In genomic region chr1:240189386-240189989, GRCh38 we compare ENCODE assay signal across 9 cellular contexts.
DNase-seq lines count a peak whose midpoint lies in the region; ATAC-seq, FAIRE-seq and TF ChIP-seq lines count a peak whose summit lies in the region.
"Had no signal": no experiment of that assay in that cellular context is flagged by ENCODE, and none has a peak within 500 bp of the region (broad histone marks: within the 10 kb centered on the region; RNA-seq: fewer than 3 reads in every experiment).

No MANE protein-coding gene starts in this region.

- no peak overlapping the region for H3K4ac ChIP-seq in H1 (replicated peaks; ENCODE audit: insufficient read length, low read depth, low read length)

- H3K36me3 ChIP-seq in H1 (ENCODE audit: control insufficient read depth in 2 of 4, insufficient read depth in 4 of 4, low read length in 3 of 4) = no peaks in the 10 kb centered on the region
- no peaks in the 10 kb centered on the region for H3K36me3 ChIP-seq in neural cell (ENCODE audit: insufficient read depth, low read length)

- H4K20me1 ChIP-seq in H1 (replicated peaks in 1 of 2; ENCODE audit: control insufficient read depth in 1 of 2, insufficient read depth in 2 of 2, low read length in 2 of 2) (no peaks in the 10 kb centered on the region), neural cell (ENCODE audit: insufficient read depth) (no peaks in the 10 kb centered on the region)

- no peak overlapping the region for H2BK5ac ChIP-seq in H1 (ENCODE audit: low read depth, low read length)

- no peak overlapping the region for H3K23ac ChIP-seq in H1 (ENCODE audit: insufficient read length)

- TF ChIP-seq CTCF in H1 (IDR thresholded peaks at IDR 0.05; ENCODE audit: control extremely low read depth in 1 of 3, insufficient read depth in 1 of 3, low read depth in 1 of 3, low read length in 3 of 3) (peak in 2 of 3 experiments; percentile 61 to 64; a peak in 2 of 4 replicates), neural cell (IDR thresholded peaks at IDR 0.05; ENCODE audit: poor library complexity, severe bottlenecking) (peak; percentile 77)

- FAIRE-seq in RCC 7860 (lab: Jason Lieb, UNC) (peak; percentile 46), H1 (lab: Jason Lieb, UNC) (peak; percentile 52)

- H3K9ac ChIP-seq in H1 (replicated peaks in 1 of 4; ENCODE audit: extremely low read depth in 1 of 4, low read depth in 3 of 4, low read length in 3 of 4) (no peak overlapping the region), neural cell (ENCODE audit: low read length) (no peak overlapping the region)

- DNase-seq in NCI-H2107 treated with DMSO at 0.1 percent for 48 hours (lab: John Stamatoyannopoulos, UW; ENCODE audit: unreplicated experiment) (peak; percentile 26), NCI-H2107 (lab: John Stamatoyannopoulos, UW) (no peak), HS-5 (ENCODE audit: low read depth) (peak; percentile 30), RCC 7860 (ENCODE audit: low spot score) (peak; percentile 18), H1 (ENCODE audit: low read depth in 1 of 2, low spot score in 2 of 2) (peak; percentile 9 to 57), T1000 (lab: John Stamatoyannopoulos, UW) (no peak)

- no peak overlapping the region for H4K91ac ChIP-seq in H1 (replicated peaks; ENCODE audit: insufficient read length, low read length)

- H3K4me3 ChIP-seq in H1 (ENCODE audit: extremely low read depth in 1 of 4, insufficient read depth in 2 of 4, low read depth in 3 of 4, low read length in 4 of 4) (no peak overlapping the region), neural cell (ENCODE audit: low read length) (no peak overlapping the region)

- ATAC-seq in GM19351 (IDR thresholded peaks at IDR 0.05; ENCODE audit: unreplicated experiment) = peak; percentile 84
- ATAC-seq: activated naive CD4-positive, alpha-beta T cell treated with anti-CD3 and anti-CD28 coated beads, Interleukin-2, amount 50 U/mL, for 72 hours had no signal

- no peak overlapping the region for H4K8ac ChIP-seq in H1 (ENCODE audit: extremely low read depth, insufficient read depth, low read length)

- no peak overlapping the region for H2AK5ac ChIP-seq in H1 (ENCODE audit: low read depth, low read length)

- no peak overlapping the region for H3K14ac ChIP-seq in H1 (ENCODE audit: insufficient read length)

- H3K79me1 ChIP-seq in H1 (ENCODE audit: low read depth, low read length) = no peaks in the 10 kb centered on the region

- H3K4me2 ChIP-seq in H1 (ENCODE audit: insufficient read depth in 1 of 2, low read depth in 2 of 2, low read length in 2 of 2) = no peak overlapping the region
- no peak overlapping the region for H3K4me2 ChIP-seq in neural cell (ENCODE audit: low read length)

- no peaks in the 10 kb centered on the region for H3K23me2 ChIP-seq in H1 (ENCODE audit: low read depth, low read length)

- POLR2A ChIA-PET in H1 (lab: Charles Lee; ENCODE audit: partially characterized antibody) = no interaction called here

- H3K79me2 ChIP-seq in H1 (ENCODE audit: control insufficient read depth in 1 of 2, insufficient read depth in 2 of 2, low read length in 2 of 2) = no peaks in the 10 kb centered on the region
- H3K79me2 ChIP-seq in neural cell (replicated peaks; ENCODE audit: insufficient read depth, low read length) = no peaks in the 10 kb centered on the region

- H3K4me1 ChIP-seq in H1 (replicated peaks in 1 of 4; ENCODE audit: control insufficient read depth in 3 of 4, insufficient read depth in 4 of 4, low read length in 3 of 4) = no peaks in the 10 kb centered on the region

- H2AFZ ChIP-seq in H1 (ENCODE audit: low read length) = no peak overlapping the region
- no peak overlapping the region for H2AFZ ChIP-seq in neural cell (ENCODE audit: low read depth, low read length)

- TF ChIP-seq EP300 in H1 (IDR thresholded peaks at IDR 0.05; ENCODE audit: borderline replicate concordance in 1 of 2, low read depth in 2 of 2, low read length in 2 of 2) (no peak), neural cell (conservative IDR thresholded peaks at IDR 0.05; ENCODE audit: poor library complexity, severe bottlenecking) (no peak)

- no peak overlapping the region for H3K56ac ChIP-seq in H1 (replicated peaks; ENCODE audit: insufficient read length, low read depth, low read length)

- CTCF ChIA-PET in H1 (lab: Charles Lee; ENCODE audit: partially characterized antibody) = interaction anchor here (0.6 to 3.5 kb wide), 52 partner anchors 9 to 1831 kb away, joined by 3 to 16 read pairs (median 4); no protein-coding TSS in a partner anchor

- H3K27ac ChIP-seq in H1 (ENCODE audit: low read depth, low read length) = no peak overlapping the region
- H3K27ac ChIP-seq in neural cell (ENCODE audit: low read length) = no peak overlapping the region

- no peak overlapping the region for H2BK12ac ChIP-seq in H1 (ENCODE audit: low read depth, low read length)

- peak; percentile 66 to 70 for TF ChIP-seq RAD21 in H1 (IDR thresholded peaks at IDR 0.05 in 1 of 2, conservative IDR thresholded peaks at IDR 0.05 in 1 of 2; ENCODE audit: low read depth in 2 of 2, low read length in 2 of 2)
- peak; percentile 70 for TF ChIP-seq RAD21 in neural cell (conservative IDR thresholded peaks at IDR 0.05)

- H4K5ac ChIP-seq in H1 (ENCODE audit: insufficient read length, low read depth, low read length) = no peak overlapping the region

- WGBS in H1 (ENCODE audit: extremely low coverage in 1 of 2, insufficient coverage in 1 of 2, insufficient read length in 1 of 2, insufficient replicate concordance in 2 of 2, low coverage in 1 of 2, low lambda C conversion rate in 2 of 2, missing lambda C conversion rate in 1 of 2), 2 experiments = 51% methylated on average over 6 of the region's 6 CpGs; no CpG with 5 or more reads in 1 of the 2 experiments

- no peak for TF ChIP-seq POLR2A in H1 (IDR thresholded peaks at IDR 0.05; ENCODE audit: control extremely low read depth in 1 of 2, low read depth in 2 of 2, low read length in 2 of 2)

- H3K9me2 ChIP-seq in neural cell (ENCODE audit: insufficient read depth, low read length) = no peaks in the 10 kb centered on the region

- H2BK20ac ChIP-seq in H1 (ENCODE audit: low read length) = no peak overlapping the region

- H3K27me3 ChIP-seq in H1 (replicated peaks in 1 of 4; ENCODE audit: control insufficient read depth in 3 of 4, extremely low read depth in 1 of 4, insufficient read depth in 3 of 4, low read length in 3 of 4) = no peaks in the 10 kb centered on the region
- no peaks in the 10 kb centered on the region for H3K27me3 ChIP-seq in neural cell (ENCODE audit: insufficient read depth, low read depth, low read length)

- H2BK15ac ChIP-seq in H1 (ENCODE audit: low read length) = no peak overlapping the region

- no peaks in the 10 kb centered on the region for H3K9me3 ChIP-seq in H1 (ENCODE audit: insufficient read depth in 2 of 2, low read depth in 1 of 2, low read length in 1 of 2)
- H3K9me3 ChIP-seq in neural cell (ENCODE audit: low read length) = no peaks in the 10 kb centered on the region

- H2BK120ac ChIP-seq in H1 (replicated peaks; ENCODE audit: low read depth, low read length) = no peak overlapping the region

- H3F3A ChIP-seq in neural cell (ENCODE audit: insufficient read depth, low read length, poor library complexity, severe bottlenecking) = no peaks in the 10 kb centered on the region

- no peak overlapping the region for H3K18ac ChIP-seq in H1 (ENCODE audit: extremely low read depth, low read length)

TF ChIP-seq in H1, 55 proteins besides CTCF, POLR2A, EP300 and RAD21:
- TF ChIP-seq BRCA1 (IDR thresholded peaks at IDR 0.05; ENCODE audit: low read depth, low read length) (no peak), TAF1 (IDR thresholded peaks at IDR 0.05; ENCODE audit: low read depth, low read length) (no peak), RNF2 (IDR thresholded peaks at IDR 0.05; ENCODE audit: borderline replicate concordance, low read depth, low read length, missing control alignments, poor library complexity, severe bottlenecking) (no peak), CREB1 (IDR thresholded peaks at IDR 0.05) (no peak), POU5F1 (IDR thresholded peaks at IDR 0.05; ENCODE audit: low read depth, low read length) (no peak), MAFK (IDR thresholded peaks at IDR 0.05; ENCODE audit: low read depth, low read length) (peak; percentile 10; the same call in 1 of the 2 replicates), PHF8 (conservative IDR thresholded peaks at IDR 0.05; ENCODE audit: low read depth, low read length) (no peak)

TF ChIP-seq in neural cell, 6 proteins besides CTCF, POLR2A, EP300 and RAD21:
- TF ChIP-seq REST (IDR thresholded peaks at IDR 0.05; ENCODE audit: borderline replicate concordance) (no peak), SMC3 (conservative IDR thresholded peaks at IDR 0.05; ENCODE audit: poor library complexity) (peak; percentile 80)

Comparison
In these comparisons a context has a peak if more than half of its experiments do, and no peak if none do; other contexts are left out.
1. DNase-seq: peak in NCI-H2107 treated with DMSO at 0.1 percent for 48 hours (single experiment), HS-5 (single experiment), RCC 7860 (single experiment) and H1 (2 of 2); none in NCI-H2107 (single experiment) and T1000 (single experiment).